In the genomic region with DNA sequence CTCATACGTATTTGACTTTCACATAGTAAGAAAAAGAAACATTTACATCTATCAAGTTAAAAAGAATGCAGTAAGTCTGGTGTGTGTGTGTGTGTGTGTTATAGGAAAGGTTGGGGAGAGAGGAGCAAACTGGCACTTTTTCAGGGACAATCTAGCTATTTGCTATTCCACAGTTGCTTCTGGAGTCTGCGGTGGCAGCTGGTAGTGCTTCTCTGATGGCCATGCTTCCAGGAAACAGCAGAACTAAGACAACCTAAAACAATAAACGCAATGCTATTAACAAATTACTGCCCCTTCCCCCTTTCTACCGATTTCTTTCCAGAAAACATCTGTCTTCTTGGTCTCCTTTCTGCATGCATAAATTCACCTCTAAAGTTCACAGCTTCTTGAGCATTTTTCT, we compare ENCODE assay signal across 21 cellular contexts.
DNase-seq lines count a peak whose midpoint lies in the region; ATAC-seq and TF ChIP-seq lines count a peak whose summit lies in the region.
"Had no signal": no experiment of that assay in that cellular context is flagged by ENCODE, and none has a peak within 500 bp of the region (broad histone marks: within the 10 kb centered on the region; RNA-seq: fewer than 3 reads in every experiment).

No MANE protein-coding gene starts in this region.

- H3K4me1 Mint-ChIP-seq in CD4-positive, alpha-beta memory T cell = no peaks in the 10 kb centered on the region
- H3K4me1 Mint-ChIP-seq: activated CD4-positive, alpha-beta T cell treated with anti-CD3 and anti-CD28 coated beads for 36 hours; activated CD8-positive, alpha-beta memory T cell treated with anti-CD3 and anti-CD28 coated beads, Interleukin-2, amount 10 ng/mL, durations not matched to agents 7 days and 5 days; activated naive CD8-positive, alpha-beta T cell treated with anti-CD3 and anti-CD28 coated beads, Interleukin-2, amount 10 ng/mL, durations not matched to agents 7 days and 5 days; activated T-helper 17 cell treated with anti-CD3 and anti-CD28 coated beads, Interleukin-2, amount 50 U/mL, for 72 hours; nephron had no signal

- peak; percentile 8 for DNase-seq in DMS53 treated with DMSO at 0.1 percent for 48 hours (lab: John Stamatoyannopoulos, UW; ENCODE audit: unreplicated experiment)
- peak; percentile 37 for DNase-seq in M059J (ENCODE audit: low read depth)
- DNase-seq in RWPE2 (ENCODE audit: low spot score) = no peak
- no peak for DNase-seq in hepatocyte (ENCODE audit: low spot score)
- DNase-seq in CD4-positive, alpha-beta memory T cell = no peak
- no peak for DNase-seq in ascending aorta (ENCODE audit: low spot score in 2 of 2)
- DNase-seq in HuH-7 (ENCODE audit: low spot score) = no peak
- DNase-seq: activated CD4-positive, alpha-beta T cell treated with anti-CD3 and anti-CD28 coated beads for 36 hours; activated CD8-positive, alpha-beta memory T cell treated with anti-CD3 and anti-CD28 coated beads, Interleukin-2, amount 10 ng/mL, durations not matched to agents 7 days and 5 days; activated naive CD8-positive, alpha-beta T cell treated with anti-CD3 and anti-CD28 coated beads, Interleukin-2, amount 10 ng/mL, durations not matched to agents 7 days and 5 days; HFFc6; midbrain; NCI-H2081 treated with DMSO at 0.1 percent for 48 hours; NCI-H524; Peyer's patch; stimulated activated naive CD8-positive, alpha-beta T cell treated with anti-CD3 and anti-CD28 coated beads, Interleukin-15, Interleukin-2, amounts not matched to agents 100 U/mL and 50 U/mL, for 24 hours; transverse colon had no signal

- intact Hi-C loops in CD4-positive, alpha-beta memory T cell (cut with micrococcal nuclease) = no loop called here
- intact Hi-C loops in ascending aorta (cut with DNase I) = no loop called here

- no peak overlapping the region for H3K27ac Mint-ChIP-seq in CD4-positive, alpha-beta memory T cell
- H3K27ac Mint-ChIP-seq: activated CD4-positive, alpha-beta T cell treated with anti-CD3 and anti-CD28 coated beads for 36 hours; activated CD8-positive, alpha-beta memory T cell treated with anti-CD3 and anti-CD28 coated beads, Interleukin-2, amount 10 ng/mL, durations not matched to agents 7 days and 5 days; activated naive CD8-positive, alpha-beta T cell treated with anti-CD3 and anti-CD28 coated beads, Interleukin-2, amount 10 ng/mL, durations not matched to agents 7 days and 5 days; activated T-helper 17 cell treated with anti-CD3 and anti-CD28 coated beads, Interleukin-2, amount 50 U/mL, for 72 hours; HFFc6; nephron had no signal

- 77% methylated on average over 4 of the region's 4 CpGs for WGBS in hepatocyte (ENCODE audit: low lambda C conversion rate, missing lambda C conversion rate)

- peak overlapping the region; percentile 10 for H3K4me2 ChIP-seq in hepatocyte

- no peaks in the 10 kb centered on the region for H3K36me3 Mint-ChIP-seq in CD4-positive, alpha-beta memory T cell
- H3K36me3 Mint-ChIP-seq: activated CD8-positive, alpha-beta memory T cell treated with anti-CD3 and anti-CD28 coated beads, Interleukin-2, amount 10 ng/mL, durations not matched to agents 7 days and 5 days; activated naive CD8-positive, alpha-beta T cell treated with anti-CD3 and anti-CD28 coated beads, Interleukin-2, amount 10 ng/mL, durations not matched to agents 7 days and 5 days had no signal

- TF ChIP-seq CTCF in RWPE2 (IDR thresholded peaks at IDR 0.05; ENCODE audit: poor library complexity, severe bottlenecking) (no peak), hepatocyte (IDR thresholded peaks at IDR 0.05; ENCODE audit: poor library complexity) (no peak), ascending aorta (IDR thresholded peaks at IDR 0.05) (no peak)

- H3K27me3 ChIP-seq in RWPE2 (ENCODE audit: insufficient read depth, poor library complexity, severe bottlenecking) = no peaks in the 10 kb centered on the region
- H3K27me3 ChIP-seq in hepatocyte = no peaks in the 10 kb centered on the region
- no peaks in the 10 kb centered on the region for H3K27me3 ChIP-seq in CD4-positive, alpha-beta memory T cell (ENCODE audit: insufficient read depth, low read length)
- no peaks in the 10 kb centered on the region for H3K27me3 ChIP-seq in ascending aorta
- H3K27me3 ChIP-seq: Peyer's patch, transverse colon had no signal

- no peaks in the 10 kb centered on the region for H3K27me3 Mint-ChIP-seq in CD4-positive, alpha-beta memory T cell
- H3K27me3 Mint-ChIP-seq: activated CD4-positive, alpha-beta T cell treated with anti-CD3 and anti-CD28 coated beads for 36 hours; activated CD8-positive, alpha-beta memory T cell treated with anti-CD3 and anti-CD28 coated beads, Interleukin-2, amount 10 ng/mL, durations not matched to agents 7 days and 5 days; activated naive CD8-positive, alpha-beta T cell treated with anti-CD3 and anti-CD28 coated beads, Interleukin-2, amount 10 ng/mL, durations not matched to agents 7 days and 5 days; activated T-helper 17 cell treated with anti-CD3 and anti-CD28 coated beads, Interleukin-2, amount 50 U/mL, for 72 hours had no signal

- H3K79me2 ChIP-seq in hepatocyte = no peaks in the 10 kb centered on the region

- H3K4me1 ChIP-seq in RWPE2 (ENCODE audit: insufficient read depth, poor library complexity, severe bottlenecking) (peaks cover 6% of the 10 kb centered on the region), hepatocyte (ENCODE audit: insufficient read depth) (no peaks in the 10 kb centered on the region), ascending aorta (no peaks in the 10 kb centered on the region)
- H3K4me1 ChIP-seq in CD4-positive, alpha-beta memory T cell (ENCODE audit: insufficient read depth, low read length) = no peaks in the 10 kb centered on the region
- H3K4me1 ChIP-seq: Peyer's patch, transverse colon had no signal

- H4K20me1 ChIP-seq in hepatocyte (ENCODE audit: insufficient read depth, poor library complexity, severe bottlenecking) = no peaks in the 10 kb centered on the region

- CTCF ChIA-PET in CD4-positive, alpha-beta memory T cell (lab: Charles Lee; ENCODE audit: partially characterized antibody) = no interaction called here

- POLR2A ChIA-PET in CD4-positive, alpha-beta memory T cell (lab: Charles Lee; ENCODE audit: partially characterized antibody) = no interaction called here

- H3K36me3 ChIP-seq in RWPE2 (ENCODE audit: low read depth) (no peaks in the 10 kb centered on the region), hepatocyte (replicated peaks; ENCODE audit: insufficient read depth, low read depth) (no peaks in the 10 kb centered on the region), ascending aorta (no peaks in the 10 kb centered on the region)
- no peaks in the 10 kb centered on the region for H3K36me3 ChIP-seq in CD4-positive, alpha-beta memory T cell (ENCODE audit: insufficient read depth, low read length)
- H3K36me3 ChIP-seq: Peyer's patch, transverse colon had no signal

- ATAC-seq in RWPE2 (ENCODE audit: low read depth) (peak; percentile 53; the same call in 2 of the 3 replicates), HG03039 (IDR thresholded peaks at IDR 0.05; ENCODE audit: unreplicated experiment) (no peak)
- ATAC-seq: activated CD4-positive, alpha-beta T cell treated with anti-CD3 and anti-CD28 coated beads for 36 hours; activated CD8-positive, alpha-beta memory T cell treated with anti-CD3 and anti-CD28 coated beads, Interleukin-2, amount 10 ng/mL, durations not matched to agents 7 days and 5 days; activated T-helper 17 cell treated with anti-CD3 and anti-CD28 coated beads, Interleukin-2, amount 50 U/mL, for 72 hours; stimulated activated naive CD8-positive, alpha-beta T cell treated with anti-CD3 and anti-CD28 coated beads, Interleukin-15, Interleukin-2, amounts not matched to agents 100 U/mL and 50 U/mL, for 24 hours had no signal

- no peak overlapping the region for H3K27ac ChIP-seq in RWPE2 (ENCODE audit: poor library complexity, severe bottlenecking)
- no peak overlapping the region for H3K27ac ChIP-seq in hepatocyte
- H3K27ac ChIP-seq in CD4-positive, alpha-beta memory T cell (ENCODE audit: low read depth, low read length) = no peak overlapping the region
- no peak overlapping the region for H3K27ac ChIP-seq in ascending aorta
- H3K27ac ChIP-seq: coronary artery, Peyer's patch, transverse colon had no signal

- H3K4me3 ChIP-seq in RWPE2 (ENCODE audit: severe bottlenecking) (peak overlapping the region; percentile 18), hepatocyte (no peak overlapping the region), ascending aorta (no peak overlapping the region)
- no peak overlapping the region for H3K4me3 ChIP-seq in CD4-positive, alpha-beta memory T cell (ENCODE audit: low read length in 2 of 2)
- H3K4me3 ChIP-seq: coronary artery, Peyer's patch, transverse colon had no signal

- H3K9me3 Mint-ChIP-seq in CD4-positive, alpha-beta memory T cell = peaks cover 0 to 13% (median 6%) of the 10 kb centered on the region in 8 donors
- H3K9me3 Mint-ChIP-seq: HFFc6, nephron had no signal

- no peaks in the 10 kb centered on the region for H3K9me2 ChIP-seq in hepatocyte (replicated peaks; ENCODE audit: insufficient read depth)

- H3K4me3 Mint-ChIP-seq in CD4-positive, alpha-beta memory T cell = no peak overlapping the region
- H3K4me3 Mint-ChIP-seq: activated CD4-positive, alpha-beta T cell treated with anti-CD3 and anti-CD28 coated beads for 36 hours; activated CD8-positive, alpha-beta memory T cell treated with anti-CD3 and anti-CD28 coated beads, Interleukin-2, amount 10 ng/mL, durations not matched to agents 7 days and 5 days; activated naive CD8-positive, alpha-beta T cell treated with anti-CD3 and anti-CD28 coated beads, Interleukin-2, amount 10 ng/mL, durations not matched to agents 7 days and 5 days; activated T-helper 17 cell treated with anti-CD3 and anti-CD28 coated beads, Interleukin-2, amount 50 U/mL, for 72 hours; HFFc6; nephron had no signal

- H2AFZ ChIP-seq in hepatocyte = no peak overlapping the region

- H3K9me3 ChIP-seq in RWPE2 (ENCODE audit: severe bottlenecking) (no peaks in the 10 kb centered on the region), hepatocyte (ENCODE audit: low read depth) (no peaks in the 10 kb centered on the region), ascending aorta (no peaks in the 10 kb centered on the region)
- H3K9me3 ChIP-seq in CD4-positive, alpha-beta memory T cell (ENCODE audit: control insufficient read depth in 1 of 2, low read length in 2 of 2) = no peaks in the 10 kb centered on the region
- H3K9me3 ChIP-seq: Peyer's patch, transverse colon had no signal

Comparison
In these comparisons a context has a peak if more than half of its experiments do, and no peak if none do; other contexts are left out.
1. DNase-seq: peak in DMS53 treated with DMSO at 0.1 percent for 48 hours (single experiment) and M059J (single experiment); none in RWPE2 (single experiment), hepatocyte (single experiment), CD4-positive, alpha-beta memory T cell (0 of 5), ascending aorta (0 of 2) and HuH-7 (single experiment).